9 cellular contexts compared by ENCODE assay signal in genomic region chr18:21851327-21851961, GRCh38.
DNase-seq lines count a peak whose midpoint lies in the region; ATAC-seq and TF ChIP-seq lines count a peak whose summit lies in the region.
"Had no signal": no experiment of that assay in that cellular context is flagged by ENCODE, and none has a peak within 500 bp of the region (broad histone marks: within the 10 kb centered on the region; RNA-seq: fewer than 3 reads in every experiment).

No MANE protein-coding gene starts in this region.

- H3K4me3 ChIP-seq in cardiac fibroblast (replicated peaks in 1 of 2; ENCODE audit: low read depth in 2 of 2, low read length in 2 of 2), result no peak overlapping the region

- H3K9me3 Mint-ChIP-seq in memory B cell, result no peaks in the 10 kb centered on the region

- TF ChIP-seq CTCF in cardiac fibroblast (IDR thresholded peaks at IDR 0.05; ENCODE audit: low read depth, low read length), result peak; percentile 30

- H3K27me3 Mint-ChIP-seq in memory B cell, result no peaks in the 10 kb centered on the region

- DNase-seq in COR-L47 (lab: John Stamatoyannopoulos, UW) (peak; percentile 31), HuH-7.5 (ENCODE audit: low spot score) (peak; percentile 12), cardiac fibroblast (ENCODE audit: low read depth in 2 of 2) (peak; percentile 50 to 58), memory B cell (ENCODE audit: low spot score in 2 of 2) (peak in 1 of 2 donors; percentile 1), GOT3 (lab: John Stamatoyannopoulos, UW) (no peak), SKM-1 (lab: John Stamatoyannopoulos, UW; ENCODE audit: unreplicated experiment) (no peak), T-helper 1 cell (no peak)
- DNase-seq: stimulated activated CD4-positive, alpha-beta T cell treated with anti-CD3 and anti-CD28 coated beads, Interleukin-4, amount 100 ng/mL, for 4 hours had no signal

- H3K36me3 Mint-ChIP-seq in memory B cell, result peaks cover 11% of the 10 kb centered on the region

- peaks cover 10% of the 10 kb centered on the region for H3K4me1 Mint-ChIP-seq in memory B cell

- H3K4me3 Mint-ChIP-seq in memory B cell, result no peak overlapping the region

- ATAC-seq in memory B cell (ENCODE audit: low read depth) (peak; percentile 32), GM18519 (IDR thresholded peaks at IDR 0.05; ENCODE audit: low FRiP score, unreplicated experiment) (no peak)

- no peak overlapping the region for H3K27ac Mint-ChIP-seq in memory B cell

Comparison
In these comparisons a context has a peak if more than half of its experiments do, and no peak if none do; other contexts are left out.
1. DNase-seq: peak in COR-L47 (single experiment), HuH-7.5 (single experiment) and cardiac fibroblast (2 of 2); none in GOT3 (single experiment), SKM-1 (single experiment) and T-helper 1 cell (0 of 5).